ENCODE assay signal across 11 cellular contexts in the genomic region with DNA sequence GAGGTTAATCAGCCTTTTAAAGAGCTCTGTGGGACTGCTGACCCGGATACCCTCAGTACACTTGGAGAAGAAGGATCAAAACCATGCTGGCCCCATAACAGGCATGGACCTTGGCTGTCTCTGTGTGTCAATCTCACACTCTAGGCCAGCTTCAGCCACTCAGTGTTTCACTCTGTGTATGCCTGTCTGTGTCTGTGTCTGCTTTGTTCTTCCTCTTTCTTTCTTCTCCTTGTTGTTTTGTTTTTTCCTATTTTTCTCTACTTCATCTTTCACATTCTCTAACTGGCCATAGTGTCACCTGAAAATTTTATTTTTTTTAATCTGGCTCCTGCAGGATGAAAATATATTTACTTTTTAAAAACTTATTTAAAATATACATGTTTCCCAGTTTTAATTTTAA. TPM values are rescaled to one million over a fixed set of nuclear protein-coding genes. Genes with fewer than 3 reads are reported as not detected.
DNase-seq lines count a peak whose midpoint lies in the region; ATAC-seq, FAIRE-seq and TF ChIP-seq lines count a peak whose summit lies in the region.
"Had no signal": no experiment of that assay in that cellular context is flagged by ENCODE, and none has a peak within 500 bp of the region (broad histone marks: within the 10 kb centered on the region; RNA-seq: fewer than 3 reads in every experiment).

No MANE protein-coding gene starts in this region.

- CTCF ChIA-PET in A549 (lab: Yijun Ruan, JAX), result interaction anchor here (0.6 to 6.4 kb wide), 45 partner anchors 11 to 531 kb away, joined by 3 to 76 read pairs (median 6); partner anchors contain the start of gene TSC22D2

- no peak for TF ChIP-seq RAD21 in A549 (conservative IDR thresholded peaks at IDR 0.05 in 1 of 2, IDR thresholded peaks at IDR 0.05 in 1 of 2)

- H3K36me3 ChIP-seq in adipocyte (ENCODE audit: control insufficient read depth, insufficient read depth, low read length, severe bottlenecking) (no peaks in the 10 kb centered on the region), body of pancreas (replicated peaks in 1 of 2; ENCODE audit: insufficient read depth in 1 of 2, low read depth in 2 of 2) (no peaks in the 10 kb centered on the region)
- H3K36me3 ChIP-seq: thoracic aorta had no signal

- in situ Hi-C loops in KBM-7 (cut with MboI; ENCODE audit: low pct_unique_long_range_greater_than_20kb, low sequenced_read_pairs), result no loop called here

- no peaks in the 10 kb centered on the region for H3K36me3 Mint-ChIP-seq in mesothelial cell of epicardium
- H3K36me3 Mint-ChIP-seq: activated naive CD8-positive, alpha-beta T cell treated with anti-CD3 and anti-CD28 coated beads for 36 hours had no signal

- DNase-seq in A549 (ENCODE audit: low read depth in 1 of 2, low spot score in 1 of 2), result no peak
- peak; percentile 53 for DNase-seq in KBM-7
- DNase-seq in adipocyte (ENCODE audit: low read depth), result peak; percentile 34
- no peak for DNase-seq in mesothelial cell of epicardium (ENCODE audit: low spot score in 2 of 2, unreplicated experiment in 2 of 2)
- no peak for DNase-seq in body of pancreas
- DNase-seq in caudate nucleus (lab: John Stamatoyannopoulos, UW), result no peak
- no peak for DNase-seq in erythroblast (lab: John Stamatoyannopoulos, UW)
- DNase-seq: activated naive CD8-positive, alpha-beta T cell treated with anti-CD3 and anti-CD28 coated beads for 36 hours had no signal

- peaks cover 10% of the 10 kb centered on the region for H3K9me3 Mint-ChIP-seq in mesothelial cell of epicardium
- H3K9me3 Mint-ChIP-seq: activated naive CD8-positive, alpha-beta T cell treated with anti-CD3 and anti-CD28 coated beads for 36 hours had no signal

- TF ChIP-seq CTCF in A549 (IDR thresholded peaks at IDR 0.05), result no peak
- no peak for TF ChIP-seq CTCF in mesothelial cell of epicardium (IDR thresholded peaks at IDR 0.05; ENCODE audit: unreplicated experiment)
- no peak for TF ChIP-seq CTCF in body of pancreas (IDR thresholded peaks at IDR 0.05)

- peak overlapping the region; percentile 30 for H3K27ac Mint-ChIP-seq in mesothelial cell of epicardium
- H3K27ac Mint-ChIP-seq: activated naive CD8-positive, alpha-beta T cell treated with anti-CD3 and anti-CD28 coated beads for 36 hours; progenitor cell of endocrine pancreas had no signal

- H3K4me3 Mint-ChIP-seq in mesothelial cell of epicardium, result no peak overlapping the region
- H3K4me3 Mint-ChIP-seq: activated naive CD8-positive, alpha-beta T cell treated with anti-CD3 and anti-CD28 coated beads for 36 hours had no signal

- H3K4me3 ChIP-seq in A549 (no peak overlapping the region), adipocyte (ENCODE audit: low read length) (no peak overlapping the region), body of pancreas (no peak overlapping the region)
- H3K4me3 ChIP-seq: thoracic aorta had no signal

- H3K27ac ChIP-seq in A549, result peak overlapping the region; percentile 22 to 57; a peak in 3 of 6 replicates
- H3K27ac ChIP-seq in body of pancreas, result no peak overlapping the region
- no peak overlapping the region for H3K27ac ChIP-seq in caudate nucleus (ENCODE audit: low read depth, low read length)
- H3K27ac ChIP-seq: thoracic aorta had no signal

- H3K27me3 ChIP-seq in adipocyte (replicated peaks; ENCODE audit: control insufficient read depth, insufficient read depth, low read length), result no peaks in the 10 kb centered on the region
- H3K27me3 ChIP-seq in body of pancreas, result no peaks in the 10 kb centered on the region

- TF ChIP-seq EP300 in A549 (IDR thresholded peaks at IDR 0.05), result no peak

- peaks cover 6% of the 10 kb centered on the region for H3K4me1 Mint-ChIP-seq in mesothelial cell of epicardium
- H3K4me1 Mint-ChIP-seq: activated naive CD8-positive, alpha-beta T cell treated with anti-CD3 and anti-CD28 coated beads for 36 hours had no signal

- POLR2A ChIA-PET in A549 (lab: Yijun Ruan, JAX), result interaction anchor here (0.6 to 1.0 kb wide), 3 partner anchors 82 to 524 kb away, joined by 3 to 5 read pairs (median 3); partner anchors contain the start of gene PFN2

- 90% methylated on average over 1 of the region's 1 CpG for WGBS in A549 (ENCODE audit: missing lambda C conversion rate)
- WGBS in body of pancreas, 2 donors, result 73 to 78% methylated on average over 1 of the region's 1 CpG

- peak; percentile 24 to 64; a peak in 3 of 6 replicates for ATAC-seq in A549
- ATAC-seq in GM18867 (IDR thresholded peaks at IDR 0.05; ENCODE audit: unreplicated experiment), result no peak
- ATAC-seq in body of pancreas, result no peak

- no peak for TF ChIP-seq POLR2A in A549 (IDR thresholded peaks at IDR 0.05; ENCODE audit: low read length)
- TF ChIP-seq POLR2A in body of pancreas (IDR thresholded peaks at IDR 0.05), result no peak
- no peak for TF ChIP-seq POLR2A in erythroblast (IDR thresholded peaks at IDR 0.05; ENCODE audit: low read length)

- H3K4me1 ChIP-seq in A549 (peaks cover 18% of the 10 kb centered on the region), adipocyte (ENCODE audit: control insufficient read depth, insufficient read depth, low read length) (peaks cover 3% of the 10 kb centered on the region), body of pancreas (no peaks in the 10 kb centered on the region)

- H3K4me2 ChIP-seq in A549, result no peak overlapping the region

- FAIRE-seq in A549 (lab: Jason Lieb, UNC), result no peak

- H3K9ac ChIP-seq in adipocyte (ENCODE audit: low read length), result peak overlapping the region; percentile 35

- intact Hi-C loops in body of pancreas (cut with DNase I), result loop anchor here (5.0 kb wide), 1 partner anchor 208 kb away; no protein-coding TSS in a partner anchor

- peaks cover 2% of the 10 kb centered on the region; the same call in 1 of the 3 replicates for H3K9me3 ChIP-seq in A549
- no peaks in the 10 kb centered on the region for H3K9me3 ChIP-seq in adipocyte (ENCODE audit: control insufficient read depth, low read length)
- no peaks in the 10 kb centered on the region for H3K9me3 ChIP-seq in body of pancreas
- H3K9me3 ChIP-seq: thoracic aorta had no signal

- no peaks in the 10 kb centered on the region for H3K27me3 Mint-ChIP-seq in mesothelial cell of epicardium (ENCODE audit: low read depth)
- H3K27me3 Mint-ChIP-seq: activated naive CD8-positive, alpha-beta T cell treated with anti-CD3 and anti-CD28 coated beads for 36 hours; progenitor cell of endocrine pancreas had no signal

TF ChIP-seq in A549, 52 proteins besides CTCF, POLR2A, EP300 and RAD21 (continues in another document):
- TF ChIP-seq CHD4 (IDR thresholded peaks at IDR 0.05; ENCODE audit: borderline replicate concordance) (no peak), HMGXB4 (CRISPR knock-in tag; IDR thresholded peaks at IDR 0.05; ENCODE audit: borderline replicate concordance) (no peak), MAFK (IDR thresholded peaks at IDR 0.05; ENCODE audit: partially characterized antibody) (no peak), JUNB (IDR thresholded peaks at IDR 0.05) (no peak), MAX (IDR thresholded peaks at IDR 0.05) (no peak), GATA3 (IDR thresholded peaks at IDR 0.05; ENCODE audit: borderline replicate concordance) (no peak), ZC3H11A (IDR thresholded peaks at IDR 0.05) (no peak), BHLHE40 (IDR thresholded peaks at IDR 0.05; ENCODE audit: low read depth, low read length) (no peak), MAZ (IDR thresholded peaks at IDR 0.05; ENCODE audit: borderline replicate concordance, low read depth, low read length) (no peak)
- TF ChIP-seq, protein P1, sequence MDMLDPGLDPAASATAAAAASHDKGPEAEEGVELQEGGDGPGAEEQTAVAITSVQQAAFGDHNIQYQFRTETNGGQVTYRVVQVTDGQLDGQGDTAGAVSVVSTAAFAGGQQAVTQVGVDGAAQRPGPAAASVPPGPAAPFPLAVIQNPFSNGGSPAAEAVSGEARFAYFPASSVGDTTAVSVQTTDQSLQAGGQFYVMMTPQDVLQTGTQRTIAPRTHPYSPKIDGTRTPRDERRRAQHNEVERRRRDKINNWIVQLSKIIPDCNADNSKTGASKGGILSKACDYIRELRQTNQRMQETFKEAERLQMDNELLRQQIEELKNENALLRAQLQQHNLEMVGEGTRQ (IDR thresholded peaks at IDR 0.05), result no peak

RNA-seq across cellular contexts. Expression of gene SERP1, which starts 51.1 kb away (rescaled TPM):
- polyA plus RNA-seq in A549 (2011; rRNA removed) (78.6 and 94.7 TPM in 2 replicates), A549 (2017; fragmentation: RNase III; extraction: RNeasy Plus Mini Kit Qiagen cat#74134 plus additional on column Dnase treatment) (82.9 to 85.8 TPM (median 84.3 TPM) in 3 replicates)
- polyA plus RNA-seq in A549 (2012; cell fraction: cytosol; rRNA removed), result 128 and 156 TPM in 2 replicates
- polyA plus RNA-seq in A549 (2012; cell fraction: nucleus; rRNA removed), result 92.5 and 165 TPM in 2 replicates
- polyA minus RNA-seq in A549 (2011; rRNA and poly(A)+ RNA removed), result 32.5 and 39.1 TPM in 2 replicates
- total RNA-seq in mesothelial cell of epicardium (84.1 to 86.5 TPM (median 85.8 TPM) in 3 replicates), body of pancreas (1,000 to 10,000 TPM in 1 of 2 donors, 100 to 1,000 TPM in 1; 277 to 1,534 TPM)

RNA-seq across cellular contexts. Expression of gene EIF2A, which starts 51.4 kb away (rescaled TPM):
- polyA plus RNA-seq in A549 (2011; rRNA removed) (122 and 141 TPM in 2 replicates), A549 (2017; fragmentation: RNase III; extraction: RNeasy Plus Mini Kit Qiagen cat#74134 plus additional on column Dnase treatment) (105 to 126 TPM (median 110 TPM) in 3 replicates)
- polyA plus RNA-seq in A549 (2012; cell fraction: cytosol; rRNA removed), result 64.3 and 66.7 TPM in 2 replicates
- polyA plus RNA-seq in A549 (2012; cell fraction: nucleus; rRNA removed), result 26.4 and 37.4 TPM in 2 replicates
- polyA minus RNA-seq in A549 (2011; rRNA and poly(A)+ RNA removed), result 62.0 and 69.8 TPM in 2 replicates
- total RNA-seq in mesothelial cell of epicardium (56.8 to 60.7 TPM (median 60.6 TPM) in 3 replicates), body of pancreas (100 to 1,000 TPM in 1 of 2 donors, 10 to 100 TPM in 1; 58.7 to 126 TPM)

Comparison
In these comparisons a context has a peak if more than half of its experiments do, and no peak if none do; other contexts are left out.
1. ATAC-seq: peak in A549 (2 of 2); none in GM18867 (single experiment) and body of pancreas (single experiment).
2. DNase-seq: peak in KBM-7 (single experiment) and adipocyte (single experiment); none in A549 (0 of 2), mesothelial cell of epicardium (0 of 2), body of pancreas (0 of 4), caudate nucleus (0 of 61) and erythroblast (0 of 2).
3. H3K27ac ChIP-seq: peak in A549 (2 of 2); none in body of pancreas (0 of 4) and caudate nucleus (single experiment).